ENCODE assay signal across 1 cellular context in the genomic region with DNA sequence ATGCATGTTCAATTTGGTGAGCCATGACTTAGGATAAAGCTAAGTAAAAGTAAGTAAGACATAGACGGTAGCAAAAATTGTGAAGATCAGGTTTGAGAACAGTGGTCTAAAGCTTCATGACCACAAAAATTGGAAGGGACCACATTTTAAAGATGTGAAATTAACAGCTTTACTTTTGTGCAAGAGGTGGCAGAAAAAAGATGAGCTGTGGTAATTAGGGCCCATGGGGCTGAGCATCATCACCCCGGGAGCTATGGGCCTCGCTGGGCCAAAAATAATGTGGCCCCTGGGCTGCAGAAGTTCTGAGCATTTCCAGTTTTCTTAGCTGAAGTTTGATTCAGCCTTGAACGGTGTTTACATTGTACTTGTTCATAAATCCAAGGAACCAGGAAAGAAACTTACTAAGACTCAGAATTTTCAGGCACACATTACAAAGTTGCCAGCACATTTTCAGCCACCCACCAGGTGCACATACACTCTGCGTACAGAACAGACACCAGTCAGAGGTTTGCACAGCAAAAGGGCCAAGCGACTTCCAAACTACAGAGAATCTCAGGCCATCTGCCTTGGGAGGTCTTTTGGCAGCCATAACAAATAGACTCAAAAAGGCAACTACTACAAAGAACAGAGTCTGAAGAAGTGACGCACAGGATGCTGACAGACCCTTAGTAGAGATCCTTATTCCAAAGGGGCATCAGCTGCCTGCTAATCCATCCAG.
TF ChIP-seq lines count a peak whose summit lies in the region.

No MANE protein-coding gene starts in this region.

TF ChIP-seq in GM23338, 12 proteins besides CTCF, POLR2A, EP300 and RAD21:
- TF ChIP-seq ZNF114 (CRISPR knock-in tag; IDR thresholded peaks at IDR 0.05) = no peak
- no peak for TF ChIP-seq CREB1 (CRISPR knock-in tag; IDR thresholded peaks at IDR 0.05; ENCODE audit: low read depth)
- TF ChIP-seq, protein P1, sequence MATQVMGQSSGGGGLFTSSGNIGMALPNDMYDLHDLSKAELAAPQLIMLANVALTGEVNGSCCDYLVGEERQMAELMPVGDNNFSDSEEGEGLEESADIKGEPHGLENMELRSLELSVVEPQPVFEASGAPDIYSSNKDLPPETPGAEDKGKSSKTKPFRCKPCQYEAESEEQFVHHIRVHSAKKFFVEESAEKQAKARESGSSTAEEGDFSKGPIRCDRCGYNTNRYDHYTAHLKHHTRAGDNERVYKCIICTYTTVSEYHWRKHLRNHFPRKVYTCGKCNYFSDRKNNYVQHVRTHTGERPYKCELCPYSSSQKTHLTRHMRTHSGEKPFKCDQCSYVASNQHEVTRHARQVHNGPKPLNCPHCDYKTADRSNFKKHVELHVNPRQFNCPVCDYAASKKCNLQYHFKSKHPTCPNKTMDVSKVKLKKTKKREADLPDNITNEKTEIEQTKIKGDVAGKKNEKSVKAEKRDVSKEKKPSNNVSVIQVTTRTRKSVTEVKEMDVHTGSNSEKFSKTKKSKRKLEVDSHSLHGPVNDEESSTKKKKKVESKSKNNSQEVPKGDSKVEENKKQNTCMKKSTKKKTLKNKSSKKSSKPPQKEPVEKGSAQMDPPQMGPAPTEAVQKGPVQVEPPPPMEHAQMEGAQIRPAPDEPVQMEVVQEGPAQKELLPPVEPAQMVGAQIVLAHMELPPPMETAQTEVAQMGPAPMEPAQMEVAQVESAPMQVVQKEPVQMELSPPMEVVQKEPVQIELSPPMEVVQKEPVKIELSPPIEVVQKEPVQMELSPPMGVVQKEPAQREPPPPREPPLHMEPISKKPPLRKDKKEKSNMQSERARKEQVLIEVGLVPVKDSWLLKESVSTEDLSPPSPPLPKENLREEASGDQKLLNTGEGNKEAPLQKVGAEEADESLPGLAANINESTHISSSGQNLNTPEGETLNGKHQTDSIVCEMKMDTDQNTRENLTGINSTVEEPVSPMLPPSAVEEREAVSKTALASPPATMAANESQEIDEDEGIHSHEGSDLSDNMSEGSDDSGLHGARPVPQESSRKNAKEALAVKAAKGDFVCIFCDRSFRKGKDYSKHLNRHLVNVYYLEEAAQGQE (IDR thresholded peaks at IDR 0.05; ENCODE audit: unreplicated experiment) = no peak
- TF ChIP-seq, protein P2, sequence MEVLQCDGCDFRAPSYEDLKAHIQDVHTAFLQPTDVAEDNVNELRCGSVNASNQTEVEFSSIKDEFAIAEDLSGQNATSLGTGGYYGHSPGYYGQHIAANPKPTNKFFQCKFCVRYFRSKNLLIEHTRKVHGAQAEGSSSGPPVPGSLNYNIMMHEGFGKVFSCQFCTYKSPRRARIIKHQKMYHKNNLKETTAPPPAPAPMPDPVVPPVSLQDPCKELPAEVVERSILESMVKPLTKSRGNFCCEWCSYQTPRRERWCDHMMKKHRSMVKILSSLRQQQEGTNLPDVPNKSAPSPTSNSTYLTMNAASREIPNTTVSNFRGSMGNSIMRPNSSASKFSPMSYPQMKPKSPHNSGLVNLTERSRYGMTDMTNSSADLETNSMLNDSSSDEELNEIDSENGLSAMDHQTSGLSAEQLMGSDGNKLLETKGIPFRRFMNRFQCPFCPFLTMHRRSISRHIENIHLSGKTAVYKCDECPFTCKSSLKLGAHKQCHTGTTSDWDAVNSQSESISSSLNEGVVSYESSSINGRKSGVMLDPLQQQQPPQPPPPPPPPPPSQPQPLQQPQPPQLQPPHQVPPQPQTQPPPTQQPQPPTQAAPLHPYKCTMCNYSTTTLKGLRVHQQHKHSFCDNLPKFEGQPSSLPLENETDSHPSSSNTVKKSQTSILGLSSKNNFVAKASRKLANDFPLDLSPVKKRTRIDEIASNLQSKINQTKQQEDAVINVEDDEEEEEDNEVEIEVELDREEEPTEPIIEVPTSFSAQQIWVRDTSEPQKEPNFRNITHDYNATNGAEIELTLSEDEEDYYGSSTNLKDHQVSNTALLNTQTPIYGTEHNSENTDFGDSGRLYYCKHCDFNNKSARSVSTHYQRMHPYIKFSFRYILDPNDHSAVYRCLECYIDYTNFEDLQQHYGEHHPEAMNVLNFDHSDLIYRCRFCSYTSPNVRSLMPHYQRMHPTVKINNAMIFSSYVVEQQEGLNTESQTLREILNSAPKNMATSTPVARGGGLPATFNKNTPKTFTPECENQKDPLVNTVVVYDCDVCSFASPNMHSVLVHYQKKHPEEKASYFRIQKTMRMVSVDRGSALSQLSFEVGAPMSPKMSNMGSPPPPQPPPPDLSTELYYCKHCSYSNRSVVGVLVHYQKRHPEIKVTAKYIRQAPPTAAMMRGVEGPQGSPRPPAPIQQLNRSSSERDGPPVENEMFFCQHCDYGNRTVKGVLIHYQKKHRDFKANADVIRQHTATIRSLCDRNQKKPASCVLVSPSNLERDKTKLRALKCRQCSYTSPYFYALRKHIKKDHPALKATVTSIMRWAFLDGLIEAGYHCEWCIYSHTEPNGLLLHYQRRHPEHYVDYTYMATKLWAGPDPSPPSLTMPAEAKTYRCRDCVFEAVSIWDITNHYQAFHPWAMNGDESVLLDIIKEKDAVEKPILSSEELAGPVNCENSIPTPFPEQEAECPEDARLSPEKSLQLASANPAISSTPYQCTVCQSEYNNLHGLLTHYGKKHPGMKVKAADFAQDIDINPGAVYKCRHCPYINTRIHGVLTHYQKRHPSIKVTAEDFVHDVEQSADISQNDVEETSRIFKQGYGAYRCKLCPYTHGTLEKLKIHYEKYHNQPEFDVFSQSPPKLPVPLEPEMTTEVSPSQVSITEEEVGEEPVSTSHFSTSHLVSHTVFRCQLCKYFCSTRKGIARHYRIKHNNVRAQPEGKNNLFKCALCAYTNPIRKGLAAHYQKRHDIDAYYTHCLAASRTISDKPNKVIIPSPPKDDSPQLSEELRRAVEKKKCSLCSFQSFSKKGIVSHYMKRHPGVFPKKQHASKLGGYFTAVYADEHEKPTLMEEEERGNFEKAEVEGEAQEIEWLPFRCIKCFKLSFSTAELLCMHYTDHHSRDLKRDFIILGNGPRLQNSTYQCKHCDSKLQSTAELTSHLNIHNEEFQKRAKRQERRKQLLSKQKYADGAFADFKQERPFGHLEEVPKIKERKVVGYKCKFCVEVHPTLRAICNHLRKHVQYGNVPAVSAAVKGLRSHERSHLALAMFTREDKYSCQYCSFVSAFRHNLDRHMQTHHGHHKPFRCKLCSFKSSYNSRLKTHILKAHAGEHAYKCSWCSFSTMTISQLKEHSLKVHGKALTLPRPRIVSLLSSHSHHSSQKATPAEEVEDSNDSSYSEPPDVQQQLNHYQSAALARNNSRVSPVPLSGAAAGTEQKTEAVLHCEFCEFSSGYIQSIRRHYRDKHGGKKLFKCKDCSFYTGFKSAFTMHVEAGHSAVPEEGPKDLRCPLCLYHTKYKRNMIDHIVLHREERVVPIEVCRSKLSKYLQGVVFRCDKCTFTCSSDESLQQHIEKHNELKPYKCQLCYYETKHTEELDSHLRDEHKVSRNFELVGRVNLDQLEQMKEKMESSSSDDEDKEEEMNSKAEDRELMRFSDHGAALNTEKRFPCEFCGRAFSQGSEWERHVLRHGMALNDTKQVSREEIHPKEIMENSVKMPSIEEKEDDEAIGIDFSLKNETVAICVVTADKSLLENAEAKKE (CRISPR knock-in tag; IDR thresholded peaks at IDR 0.05) = no peak
- TF ChIP-seq ZNF331 (CRISPR knock-in tag; IDR thresholded peaks at IDR 0.05; ENCODE audit: low read depth) = no peak
- TF ChIP-seq EZH2 (IDR thresholded peaks at IDR 0.05; ENCODE audit: low read depth, unreplicated experiment) = no peak
- no peak for TF ChIP-seq NANOG (IDR thresholded peaks at IDR 0.05; ENCODE audit: borderline replicate concordance)
- TF ChIP-seq, protein P3, sequence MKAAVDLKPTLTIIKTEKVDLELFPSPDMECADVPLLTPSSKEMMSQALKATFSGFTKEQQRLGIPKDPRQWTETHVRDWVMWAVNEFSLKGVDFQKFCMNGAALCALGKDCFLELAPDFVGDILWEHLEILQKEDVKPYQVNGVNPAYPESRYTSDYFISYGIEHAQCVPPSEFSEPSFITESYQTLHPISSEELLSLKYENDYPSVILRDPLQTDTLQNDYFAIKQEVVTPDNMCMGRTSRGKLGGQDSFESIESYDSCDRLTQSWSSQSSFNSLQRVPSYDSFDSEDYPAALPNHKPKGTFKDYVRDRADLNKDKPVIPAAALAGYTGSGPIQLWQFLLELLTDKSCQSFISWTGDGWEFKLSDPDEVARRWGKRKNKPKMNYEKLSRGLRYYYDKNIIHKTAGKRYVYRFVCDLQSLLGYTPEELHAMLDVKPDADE (IDR thresholded peaks at IDR 0.05) = no peak
- TF ChIP-seq POLR2AphosphoS5 (IDR thresholded peaks at IDR 0.05; ENCODE audit: low read depth) = no peak
